In the genomic region with DNA sequence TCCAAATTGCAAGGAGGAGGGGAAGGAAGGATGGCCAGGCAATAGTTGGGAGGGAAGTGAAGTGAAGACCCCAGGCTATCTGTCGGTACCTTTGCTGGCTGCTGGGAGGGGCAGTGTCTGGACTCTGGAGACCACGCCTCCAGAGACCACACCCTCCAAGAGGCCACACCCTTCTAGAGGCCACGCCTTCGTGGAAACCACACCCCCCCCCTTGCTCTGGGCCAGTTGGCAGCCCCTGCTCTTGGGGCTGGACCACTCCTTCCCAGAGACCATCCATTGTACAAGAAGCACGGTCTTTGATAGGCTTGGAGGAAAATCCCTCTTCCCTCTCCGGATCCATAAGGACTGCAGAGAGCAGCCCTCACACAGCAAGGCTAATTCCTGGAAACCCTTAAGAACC, we compare ENCODE assay signal across 17 cellular contexts.
DNase-seq lines count a peak whose midpoint lies in the region; ATAC-seq, FAIRE-seq and TF ChIP-seq lines count a peak whose summit lies in the region.
"Had no signal": no experiment of that assay in that cellular context is flagged by ENCODE, and none has a peak within 500 bp of the region (broad histone marks: within the 10 kb centered on the region; RNA-seq: fewer than 3 reads in every experiment).

No MANE protein-coding gene starts in this region.

- in situ Hi-C loops in K562 (cut with MboI), result no loop called here

- H3K36me3 Mint-ChIP-seq in activated CD4-positive, alpha-beta T cell treated with anti-CD3 and anti-CD28 coated beads, Interleukin-2, amount 10 ng/mL, durations not matched to agents 24 days and 14 days (ENCODE audit: low read depth), result no peaks in the 10 kb centered on the region

- no peak overlapping the region for H3K4me3 Mint-ChIP-seq in activated CD4-positive, alpha-beta T cell treated with anti-CD3 and anti-CD28 coated beads, Interleukin-2, amount 10 ng/mL, durations not matched to agents 24 days and 14 days

- H3K9me3 Mint-ChIP-seq in activated CD4-positive, alpha-beta T cell treated with anti-CD3 and anti-CD28 coated beads, Interleukin-2, amount 10 ng/mL, durations not matched to agents 24 days and 14 days, result no peaks in the 10 kb centered on the region

- H3K9ac ChIP-seq in K562 (ENCODE audit: insufficient read depth in 1 of 2, low read depth in 2 of 2, low read length in 2 of 2), result no peak overlapping the region

- no peak overlapping the region for H3K4me2 ChIP-seq in K562 (ENCODE audit: insufficient read depth, low read length)

- peak; percentile 100 for ATAC-seq in K562
- ATAC-seq in right cardiac atrium, result peak; percentile 56 to 62
- peak; percentile 20 for ATAC-seq in upper lobe of right lung
- ATAC-seq in HG03442 (IDR thresholded peaks at IDR 0.05; ENCODE audit: unreplicated experiment), result no peak

- no peaks in the 10 kb centered on the region for H3K9me3 ChIP-seq in HEK293 (ENCODE audit: control insufficient read depth, insufficient read depth, low read depth, low read length)
- no peaks in the 10 kb centered on the region for H3K9me3 ChIP-seq in K562 (replicated peaks; ENCODE audit: control insufficient read depth, insufficient read depth, low read depth, low read length)
- H3K9me3 ChIP-seq in right cardiac atrium (ENCODE audit: control insufficient read depth, low read length), result no peaks in the 10 kb centered on the region
- no peaks in the 10 kb centered on the region for H3K9me3 ChIP-seq in upper lobe of right lung

- peak; percentile 29 for FAIRE-seq in K562 (lab: Jason Lieb, UNC)
- FAIRE-seq: D721Med had no signal

- intact Hi-C loops in K562 (cut with micrococcal nuclease), result loop anchor here (10.0 kb wide), 1 partner anchor 510 kb away; the partner anchor contains the start of gene HEATR1
- intact Hi-C loops in right cardiac atrium (cut with DNase I), result no loop called here
- intact Hi-C loops in upper lobe of right lung (cut with DNase I), result no loop called here
- intact Hi-C loops in activated CD4-positive, alpha-beta T cell treated with anti-CD3 and anti-CD28 coated beads, Interleukin-2, amount 10 ng/mL, durations not matched to agents 24 days and 14 days (cut with micrococcal nuclease), result no loop called here

- TF ChIP-seq CTCF in HEK293 (tag by site-specific recombination; IDR thresholded peaks at IDR 0.05) (no peak), K562 (IDR thresholded peaks at IDR 0.05 in 2 of 3, conservative IDR thresholded peaks at IDR 0.05 in 1 of 3; ENCODE audit: insufficient read depth in 2 of 3, low read depth in 1 of 3, low read length in 3 of 3) (no peak), upper lobe of right lung (IDR thresholded peaks at IDR 0.05) (no peak), GM10248 (IDR thresholded peaks at IDR 0.05; ENCODE audit: control extremely low read depth, extremely low read depth, low read depth, missing control alignments) (no peak)

- H3K4me3 ChIP-seq in HEK293 (ENCODE audit: low read depth, low read length) (no peak overlapping the region), K562 (no peak overlapping the region), right cardiac atrium (ENCODE audit: low read length) (no peak overlapping the region), upper lobe of right lung (no peak overlapping the region)

- H3K9me1 ChIP-seq in K562 (ENCODE audit: control insufficient read depth, insufficient read depth, low read length), result no peaks in the 10 kb centered on the region

- WGBS in K562 (ENCODE audit: insufficient coverage, low coverage, missing lambda C conversion rate), result 5% methylated on average over 5 of the region's 6 CpGs
- 65% methylated on average over 6 of the region's 6 CpGs for WGBS in right cardiac atrium

- H3K79me2 ChIP-seq in K562 (ENCODE audit: control insufficient read depth, insufficient read depth, low read length), result no peaks in the 10 kb centered on the region

- no TSS peak for BruUV-seq in K562 (replicated peaks; lab: Mats Ljungman, UMichigan)

- no peaks in the 10 kb centered on the region for H3K4me1 Mint-ChIP-seq in activated CD4-positive, alpha-beta T cell treated with anti-CD3 and anti-CD28 coated beads, Interleukin-2, amount 10 ng/mL, durations not matched to agents 24 days and 14 days

- H3K27me3 ChIP-seq in K562 (ENCODE audit: control insufficient read depth in 2 of 2, insufficient read depth in 2 of 2, low read length in 2 of 2) (peaks cover 0 to 6% of the 10 kb centered on the region in 2 experiments; a peak in 2 of 5 replicates), right cardiac atrium (ENCODE audit: control insufficient read depth, insufficient read depth) (no peaks in the 10 kb centered on the region), upper lobe of right lung (no peaks in the 10 kb centered on the region)

- no peaks in the 10 kb centered on the region for H3K36me3 ChIP-seq in HEK293 (ENCODE audit: control insufficient read depth in 2 of 2, insufficient read depth in 1 of 2, low read length in 2 of 2)
- no peaks in the 10 kb centered on the region for H3K36me3 ChIP-seq in K562 (ENCODE audit: control insufficient read depth, insufficient read depth, low read length)
- no peaks in the 10 kb centered on the region for H3K36me3 ChIP-seq in upper lobe of right lung

- H3K4me1 ChIP-seq in HEK293 (ENCODE audit: control insufficient read depth, insufficient read depth, low read length) (no peaks in the 10 kb centered on the region), K562 (replicated peaks in 1 of 2; ENCODE audit: control insufficient read depth in 2 of 2, insufficient read depth in 2 of 2, low read length in 2 of 2) (no peaks in the 10 kb centered on the region), right cardiac atrium (ENCODE audit: control insufficient read depth, insufficient read depth, low read length) (no peaks in the 10 kb centered on the region), upper lobe of right lung (no peaks in the 10 kb centered on the region)

- H3K27ac Mint-ChIP-seq in activated CD4-positive, alpha-beta T cell treated with anti-CD3 and anti-CD28 coated beads, Interleukin-2, amount 10 ng/mL, durations not matched to agents 24 days and 14 days, result no peak overlapping the region

- CTCF ChIA-PET in HEK293 (lab: Yijun Ruan, JAX), result no interaction called here
- CTCF ChIA-PET in K562 (lab: Yijun Ruan, JAX; ENCODE audit: low intra/inter-chr PET ratio), result no interaction called here
- CTCF ChIA-PET in GM10248 (lab: Yijun Ruan, JAX), result no interaction called here

- no peak for TF ChIP-seq RAD21 in K562 (CRISPR knock-in tag; conservative IDR thresholded peaks at IDR 0.05 in 1 of 2, IDR thresholded peaks at IDR 0.05 in 1 of 2)

- DNase-seq in K562 (ENCODE audit: extremely low read depth in 1 of 4, low spot score in 3 of 4), result peak; percentile 36 to 67 (median 64)
- DNase-seq in right cardiac atrium, result peak in 1 of 3 donors; percentile 58
- DNase-seq in upper lobe of right lung, result no peak
- no peak for DNase-seq in GM10248 (ENCODE audit: extremely low spot score)
- DNase-seq in activated CD4-positive, alpha-beta T cell treated with anti-CD3 and anti-CD28 coated beads, Interleukin-2, amount 10 ng/mL, durations not matched to agents 24 days and 14 days, result no peak
- DNase-seq: ACHN, HCEC 1CT, NCI-H1105 treated with DMSO at 0.1 percent for 48 hours, NCI-H1694, NCI-H2081 treated with DMSO at 0.1 percent for 48 hours, NCI-H510A, NCI-H774, SHP77 treated with DMSO at 0.1 percent for 48 hours had no signal

- POLR2A ChIA-PET in HEK293 (lab: Yijun Ruan, JAX), result no interaction called here
- POLR2A ChIA-PET in K562 (lab: Yijun Ruan, JAX), result interaction anchor here (0.6 kb wide), 1 partner anchor 66 kb away, joined by 3 read pairs; no protein-coding TSS in a partner anchor
- POLR2A ChIA-PET in GM10248 (lab: Yijun Ruan, JAX), result no interaction called here

- H4K20me1 ChIP-seq in K562 (replicated peaks; ENCODE audit: control insufficient read depth, insufficient read depth, low read length), result no peaks in the 10 kb centered on the region

- H3K27me3 Mint-ChIP-seq in activated CD4-positive, alpha-beta T cell treated with anti-CD3 and anti-CD28 coated beads, Interleukin-2, amount 10 ng/mL, durations not matched to agents 24 days and 14 days, result no peaks in the 10 kb centered on the region

- no peak for TF ChIP-seq POLR2A in K562 (conservative IDR thresholded peaks at IDR 0.05)

- no peak overlapping the region for H2AFZ ChIP-seq in K562 (ENCODE audit: low read depth, low read length)

- no peak for TF ChIP-seq EP300 in K562 (IDR thresholded peaks at IDR 0.05; ENCODE audit: low read length)

- H3K27ac ChIP-seq in HEK293 (ENCODE audit: extremely low read depth, low read depth, low read length) (no peak overlapping the region), K562 (ENCODE audit: extremely low read depth, low read depth, low read length) (no peak overlapping the region), right cardiac atrium (ENCODE audit: low read length) (no peak overlapping the region), upper lobe of right lung (no peak overlapping the region)
- H3K27ac ChIP-seq: C4-2B had no signal

TF ChIP-seq in HEK293, 187 proteins besides CTCF, POLR2A, EP300 and RAD21 (continues in another document):
- no peak for TF ChIP-seq ZFP3 (tag by site-specific recombination; IDR thresholded peaks at IDR 0.05; ENCODE audit: low read depth)
- TF ChIP-seq KLF1 (tag by site-specific recombination; IDR thresholded peaks at IDR 0.05), result peak; percentile 57; the same call in 1 of the 2 replicates
- TF ChIP-seq SP3 (tag by site-specific recombination; IDR thresholded peaks at IDR 0.05), result 0 out of 2 replicates have a peak, but pooled peaks have one; percentile 21
- TF ChIP-seq KLF8 (tag by site-specific recombination; IDR thresholded peaks at IDR 0.05), result peak; percentile 71; the same call in 1 of the 2 replicates

TF ChIP-seq in K562, 482 proteins besides CTCF, POLR2A, EP300 and RAD21:
- TF ChIP-seq RBM25 (IDR thresholded peaks at IDR 0.05; ENCODE audit: low read depth, low read length, severe bottlenecking), result no peak
- TF ChIP-seq TAF1 (IDR thresholded peaks at IDR 0.05; ENCODE audit: control insufficient read depth, extremely low read depth, insufficient read depth, low read length, severe bottlenecking), result no peak
- no peak for TF ChIP-seq SP1 (CRISPR knock-in tag; IDR thresholded peaks at IDR 0.05)
- TF ChIP-seq ZNF561 (CRISPR knock-in tag; conservative IDR thresholded peaks at IDR 0.05), result no peak
- no peak for TF ChIP-seq CHD2 (IDR thresholded peaks at IDR 0.05; ENCODE audit: low read depth, low read length)

Comparison
In these comparisons a context has a peak if more than half of its experiments do, and no peak if none do; other contexts are left out.
1. DNase-seq: peak in K562 (4 of 4); none in upper lobe of right lung (single experiment), GM10248 (single experiment) and activated CD4-positive, alpha-beta T cell treated with anti-CD3 and anti-CD28 coated beads, Interleukin-2, amount 10 ng/mL, durations not matched to agents 24 days and 14 days (single experiment).
2. Of the 44 proteins assayed by ChIP-seq in both K562 and HEK293: peak only in K562: none; only in HEK293: KLF1; in both: none; in neither: 43.